ENCODE assay signal across 7 cellular contexts in genomic region chr1:41361495-41362356, GRCh38. TPM values are rescaled to one million over a fixed set of nuclear protein-coding genes. Genes with fewer than 3 reads are reported as not detected.
DNase-seq lines count a peak whose midpoint lies in the region; ATAC-seq and TF ChIP-seq lines count a peak whose summit lies in the region.

No MANE protein-coding gene starts in this region.

- no peak for TF ChIP-seq POLR2A in testis (IDR thresholded peaks at IDR 0.05)

- DNase-seq in GM10266 (ENCODE audit: extremely low spot score) = peak; percentile 58
- DNase-seq in HuH-7 (ENCODE audit: low spot score) = peak; percentile 55
- no peak for DNase-seq in activated naive CD4-positive, alpha-beta T cell treated with anti-CD3 and anti-CD28 coated beads for 36 hours
- peak in 1 of 2 donors; percentile 38 for DNase-seq in left colon
- DNase-seq in testis = no peak
- DNase-seq in GM19238 (ENCODE audit: insufficient read length, low spot score) = no peak

- H3K9me3 ChIP-seq in testis = no peaks in the 10 kb centered on the region

- peak overlapping the region; percentile 55 to 58 for H3K4me3 ChIP-seq in testis

- no peaks in the 10 kb centered on the region for H3K36me3 Mint-ChIP-seq in activated naive CD4-positive, alpha-beta T cell treated with anti-CD3 and anti-CD28 coated beads for 36 hours (ENCODE audit: low read depth)

- H3K9me3 Mint-ChIP-seq in activated naive CD4-positive, alpha-beta T cell treated with anti-CD3 and anti-CD28 coated beads for 36 hours = no peaks in the 10 kb centered on the region

- intact Hi-C loops in activated naive CD4-positive, alpha-beta T cell treated with anti-CD3 and anti-CD28 coated beads for 36 hours (cut with micrococcal nuclease) = loop anchor here (5.0 kb wide), 1 partner anchor 56 kb away; no protein-coding TSS in a partner anchor
- intact Hi-C loops in left colon (cut with DNase I, micrococcal nuclease) (no loop called here), testis (cut with DNase I; ENCODE audit: low total_unique reads) (no loop called here)

- peak overlapping the region; percentile 38 for H3K4me3 Mint-ChIP-seq in activated naive CD4-positive, alpha-beta T cell treated with anti-CD3 and anti-CD28 coated beads for 36 hours

- H3K4me1 ChIP-seq in testis = peaks cover 22% of the 10 kb centered on the region

- CTCF ChIA-PET in activated naive CD4-positive, alpha-beta T cell treated with anti-CD3 and anti-CD28 coated beads for 36 hours (lab: Charles Lee) = interaction anchor here (0.6 to 0.7 kb wide), 2 partner anchors 39 to 1683 kb away, joined by 3 read pairs; no protein-coding TSS in a partner anchor

- no peak overlapping the region for H3K27ac Mint-ChIP-seq in activated naive CD4-positive, alpha-beta T cell treated with anti-CD3 and anti-CD28 coated beads for 36 hours

- H3K27ac ChIP-seq in testis = peak overlapping the region in 1 of 2 donors; percentile 50

- 0% methylated on average over 4 to 70 of the region's 113 CpGs for WGBS in testis, 2 donors

- no peaks in the 10 kb centered on the region for H3K36me3 ChIP-seq in testis (ENCODE audit: low read depth, missing control alignments)

- TF ChIP-seq CTCF in GM10266 (IDR thresholded peaks at IDR 0.05; ENCODE audit: control insufficient read depth, insufficient read depth, low read depth, missing control alignments) (no peak), testis (IDR thresholded peaks at IDR 0.05) (no peak)

- peaks cover 34% of the 10 kb centered on the region for H3K27me3 Mint-ChIP-seq in activated naive CD4-positive, alpha-beta T cell treated with anti-CD3 and anti-CD28 coated beads for 36 hours (ENCODE audit: low read depth)

- peaks cover 16% of the 10 kb centered on the region for H3K4me1 Mint-ChIP-seq in activated naive CD4-positive, alpha-beta T cell treated with anti-CD3 and anti-CD28 coated beads for 36 hours (ENCODE audit: low read depth)

- H3K27me3 ChIP-seq in testis = no peaks in the 10 kb centered on the region

- ATAC-seq in GM21360 (IDR thresholded peaks at IDR 0.05; ENCODE audit: unreplicated experiment) (peak; percentile 20), left colon (peak; percentile 1)

RNA-seq across cellular contexts. Expression of gene FOXO6, which starts 0.5 kb away (rescaled TPM):
- total RNA-seq in activated naive CD4-positive, alpha-beta T cell treated with anti-CD3 and anti-CD28 coated beads for 36 hours = under 1 TPM in 1 of 2 experiments, not detected in 1; 0.15 TPM
- total RNA-seq in left colon = under 1 TPM; 0.52 to 0.75 TPM
- total RNA-seq in testis = 1 to 10 TPM; 3.8 to 4.5 TPM
- polyA plus RNA-seq in testis (ENCODE audit: insufficient read depth, low read depth, low replicate concordance) = 2.4 TPM

Comparison
In these comparisons a context has a peak if more than half of its experiments do, and no peak if none do; other contexts are left out.
1. DNase-seq: peak in GM10266 (single experiment) and HuH-7 (single experiment); none in activated naive CD4-positive, alpha-beta T cell treated with anti-CD3 and anti-CD28 coated beads for 36 hours (single experiment), testis (single experiment) and GM19238 (single experiment).